Comparison of ENCODE assay signal across 21 cellular contexts in the genomic region with DNA sequence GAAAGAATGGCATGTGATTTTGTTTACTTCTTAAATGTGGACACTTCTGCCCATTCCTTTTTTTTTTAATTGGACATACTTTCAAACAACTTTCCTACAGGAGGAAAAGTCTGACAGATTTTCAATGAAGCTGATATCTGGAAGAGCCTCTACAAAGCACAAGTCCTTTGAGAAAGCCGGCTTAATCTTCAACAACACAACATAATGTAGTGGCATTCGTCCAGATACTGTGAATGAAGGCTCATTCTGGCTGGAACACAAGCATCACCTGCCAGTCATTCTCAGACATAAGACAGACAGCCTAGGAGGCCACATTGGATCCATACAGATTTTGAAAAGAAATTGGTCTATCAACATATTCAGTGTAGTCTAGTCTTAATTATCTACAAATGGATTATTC. TPM values are rescaled to one million over a fixed set of nuclear protein-coding genes. Genes with fewer than 3 reads are reported as not detected.
DNase-seq lines count a peak whose midpoint lies in the region; ATAC-seq and TF ChIP-seq lines count a peak whose summit lies in the region.
"Had no signal": no experiment of that assay in that cellular context is flagged by ENCODE, and none has a peak within 500 bp of the region (broad histone marks: within the 10 kb centered on the region; RNA-seq: fewer than 3 reads in every experiment).

No MANE protein-coding gene starts in this region.

- POLR2A ChIA-PET in naive thymus-derived CD8-positive, alpha-beta T cell (lab: Charles Lee), result no interaction called here

- no peaks in the 10 kb centered on the region for H3K9me3 ChIP-seq in tibial nerve

- H3K4me3 ChIP-seq in tibial nerve, result peak overlapping the region in 1 of 4 donors; percentile 83
- H3K4me3 ChIP-seq: BLaER1 had no signal

- TF ChIP-seq CTCF in brain (conservative IDR thresholded peaks at IDR 0.05) (no peak), tibial nerve (IDR thresholded peaks at IDR 0.05) (no peak)

- no peak for TF ChIP-seq POLR2A in tibial nerve (IDR thresholded peaks at IDR 0.05)

- H3K4me1 ChIP-seq in tibial nerve, result peaks cover 0 to 83% (median 25%) of the 10 kb centered on the region in 4 donors
- H3K4me1 ChIP-seq: BLaER1 had no signal

- peaks cover 23% of the 10 kb centered on the region for H3K36me3 Mint-ChIP-seq in brain
- peaks cover 0 to 34% (median 9%) of the 10 kb centered on the region in 3 donors for H3K36me3 Mint-ChIP-seq in naive thymus-derived CD8-positive, alpha-beta T cell

- no peaks in the 10 kb centered on the region for H3K9me3 Mint-ChIP-seq in brain
- no peaks in the 10 kb centered on the region for H3K9me3 Mint-ChIP-seq in naive thymus-derived CD8-positive, alpha-beta T cell
- H3K9me3 Mint-ChIP-seq: CD4-positive, alpha-beta T cell; IgD-negative memory B cell had no signal

- 46 to 55% methylated on average over 2 of the region's 2 CpGs for WGBS in tibial nerve, 2 donors

- H3K27ac ChIP-seq in layer of hippocampus (ENCODE audit: low read depth, low read length), result peak overlapping the region; percentile 73
- peak overlapping the region in 3 of 4 donors; percentile 39 to 98 (median 96) for H3K27ac ChIP-seq in tibial nerve
- H3K27ac ChIP-seq: BLaER1 had no signal

- DNase-seq in renal cortical epithelial cell (ENCODE audit: low read depth), result peak; percentile 50
- no peak for DNase-seq in tibial nerve (ENCODE audit: low spot score in 2 of 2)
- DNase-seq in AG08396 (ENCODE audit: low spot score), result no peak
- no peak for DNase-seq in NOMO-1 (lab: John Stamatoyannopoulos, UW; ENCODE audit: unreplicated experiment in 2 of 2)
- no peak for DNase-seq in naive thymus-derived CD8-positive, alpha-beta T cell
- DNase-seq: CD4-positive, alpha-beta T cell; COR-L47; DMS79 treated with DMSO at 0.1 percent for 48 hours; GOT3; Kasumi-1; NCI-H1694 treated with DMSO at 0.1 percent for 48 hours; NCI-H2081 treated with DMSO at 0.1 percent for 48 hours; NCI-H2171 treated with DMSO at 0.1 percent for 48 hours; NCI-H524 treated with DMSO at 0.1 percent for 48 hours; NCI-H82 had no signal

- peaks cover 0 to 12% (median 0%) of the 10 kb centered on the region in 3 donors for H3K36me3 ChIP-seq in tibial nerve
- H3K36me3 ChIP-seq: BLaER1 had no signal

- ATAC-seq in naive thymus-derived CD8-positive, alpha-beta T cell, result no peak
- ATAC-seq: HCT116, Right ventricle myocardium inferior had no signal

- H3K4me3 Mint-ChIP-seq in brain, result no peak overlapping the region
- H3K4me3 Mint-ChIP-seq in naive thymus-derived CD8-positive, alpha-beta T cell, result no peak overlapping the region
- H3K4me3 Mint-ChIP-seq: CD4-positive, alpha-beta T cell; IgD-negative memory B cell had no signal

- H3K27me3 ChIP-seq in layer of hippocampus (ENCODE audit: control insufficient read depth, insufficient read depth, low read length), result no peaks in the 10 kb centered on the region
- no peaks in the 10 kb centered on the region for H3K27me3 ChIP-seq in tibial nerve

- peaks cover under 1% of the 10 kb centered on the region for H3K27me3 Mint-ChIP-seq in brain
- H3K27me3 Mint-ChIP-seq in naive thymus-derived CD8-positive, alpha-beta T cell, result peaks cover 0 to 30% (median 0%) of the 10 kb centered on the region in 5 donors
- H3K27me3 Mint-ChIP-seq: CD4-positive, alpha-beta T cell had no signal

- TF ChIP-seq EP300 in tibial nerve (IDR thresholded peaks at IDR 0.05), result no peak

- H3K27ac Mint-ChIP-seq in brain, result peak overlapping the region in 3 of 5 experiments; percentile 17 to 67 (median 37)
- no peak overlapping the region for H3K27ac Mint-ChIP-seq in naive thymus-derived CD8-positive, alpha-beta T cell
- H3K27ac Mint-ChIP-seq: CD4-positive, alpha-beta T cell; IgD-negative memory B cell had no signal

- peaks cover 37% of the 10 kb centered on the region for H3K4me1 Mint-ChIP-seq in brain
- H3K4me1 Mint-ChIP-seq in naive thymus-derived CD8-positive, alpha-beta T cell, result peaks cover 22 to 41% (median 29%) of the 10 kb centered on the region in 4 donors

RNA-seq across cellular contexts. Expression of gene OTUD7B, which starts 4.9 kb away (rescaled TPM):
- 11.0 TPM for polyA plus RNA-seq in brain (ENCODE audit: insufficient read depth, low read depth, low replicate concordance)
- total RNA-seq in renal cortical epithelial cell (11.3 and 29.5 TPM in 2 replicates), tibial nerve (10 to 100 TPM; 54.3 to 84.6 (median 80.1) TPM)
- 10 to 100 TPM; 10.6 to 11.3 TPM for total RNA-seq in naive thymus-derived CD8-positive, alpha-beta T cell
- 1 to 10 TPM in 1 of 3 donors, under 1 TPM in 2; 0.16 to 1.2 (median 0.37) TPM for polyA plus RNA-seq in naive thymus-derived CD8-positive, alpha-beta T cell

Comparison
In these comparisons a context has a peak if more than half of its experiments do, and no peak if none do; other contexts are left out.
1. H3K27ac Mint-ChIP-seq: peak in brain (3 of 5); none in naive thymus-derived CD8-positive, alpha-beta T cell (0 of 10).